12 cellular contexts compared by ENCODE assay signal in the genomic region with DNA sequence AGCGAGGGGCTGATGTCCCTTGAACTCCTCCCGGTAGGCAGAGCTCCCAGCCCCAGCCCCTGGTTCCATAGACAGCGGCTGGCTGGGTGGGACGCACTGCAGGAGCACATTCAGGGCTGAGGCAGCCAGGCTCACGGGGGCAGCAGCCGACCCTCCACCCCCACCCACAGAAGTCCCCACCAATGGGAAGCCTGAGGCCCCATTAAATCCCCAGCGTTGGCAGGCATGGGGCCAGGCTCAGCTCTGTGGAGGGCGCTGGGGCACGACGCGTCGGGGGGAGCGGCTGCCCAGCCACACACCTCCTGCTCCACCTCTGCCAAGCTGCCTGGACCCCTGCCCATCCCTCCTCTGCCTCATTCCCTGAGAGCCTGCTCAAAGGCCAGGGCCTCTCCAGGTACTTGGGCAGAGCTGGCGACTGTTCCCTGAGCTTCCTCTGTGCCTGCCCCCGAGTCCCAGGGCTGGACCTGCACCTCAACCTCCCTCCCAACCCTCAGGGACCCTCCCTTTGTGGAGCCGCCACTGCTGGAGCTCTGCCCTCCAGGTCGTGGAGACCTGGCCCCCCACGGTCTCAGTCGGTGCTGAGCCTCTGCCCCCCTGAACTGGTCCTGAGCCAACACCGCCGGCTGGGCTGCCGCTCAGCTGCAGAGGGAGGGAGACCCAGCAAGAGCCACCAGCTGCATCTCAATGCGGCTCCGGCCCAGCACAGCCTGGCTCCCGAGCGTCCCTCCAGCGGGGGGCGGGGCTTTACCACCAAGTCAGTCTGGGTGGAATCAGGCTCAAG. TPM values are rescaled to one million over a fixed set of nuclear protein-coding genes. Genes with fewer than 3 reads are reported as not detected.
DNase-seq lines count a peak whose midpoint lies in the region; ATAC-seq and TF ChIP-seq lines count a peak whose summit lies in the region.
"Had no signal": no experiment of that assay in that cellular context is flagged by ENCODE, and none has a peak within 500 bp of the region (broad histone marks: within the 10 kb centered on the region; RNA-seq: fewer than 3 reads in every experiment).

No MANE protein-coding gene starts in this region.

- no peak for TF ChIP-seq POLR2A in esophagus squamous epithelium (IDR thresholded peaks at IDR 0.05)

- TF ChIP-seq CTCF in RWPE2 (IDR thresholded peaks at IDR 0.05; ENCODE audit: poor library complexity, severe bottlenecking) (no peak), esophagus squamous epithelium (IDR thresholded peaks at IDR 0.05) (no peak), GM10248 (IDR thresholded peaks at IDR 0.05; ENCODE audit: control extremely low read depth, extremely low read depth, low read depth, missing control alignments) (no peak), GM13977 (IDR thresholded peaks at IDR 0.05; ENCODE audit: extremely low read depth, insufficient read depth, missing control alignments) (no peak)

- intact Hi-C loops in Right ventricle myocardium superior (cut with DNase I) (no loop called here), cardiac septum (cut with DNase I) (no loop called here), esophagus squamous epithelium (cut with DNase I) (no loop called here)

- H3K36me3 ChIP-seq in RWPE2 (ENCODE audit: low read depth) (no peaks in the 10 kb centered on the region), esophagus squamous epithelium (no peaks in the 10 kb centered on the region)

- H3K27ac ChIP-seq in RWPE2 (ENCODE audit: poor library complexity, severe bottlenecking) (no peak overlapping the region), esophagus squamous epithelium (no peak overlapping the region)

- H3K4me1 ChIP-seq in RWPE2 (ENCODE audit: insufficient read depth, poor library complexity, severe bottlenecking), result no peaks in the 10 kb centered on the region
- peaks cover 0 to 9% (median 0%) of the 10 kb centered on the region in 3 donors for H3K4me1 ChIP-seq in esophagus squamous epithelium

- CTCF ChIA-PET in GM10248 (lab: Yijun Ruan, JAX), result no interaction called here

- WGBS in esophagus squamous epithelium, 2 donors, result 17% methylated on average over 6 of the region's 28 CpGs; no CpG with 5 or more reads in 1 of the 2 donors

- ATAC-seq in Right ventricle myocardium superior (ENCODE audit: poor library complexity) (peak; percentile 83), RWPE2 (ENCODE audit: low read depth) (peak; percentile 14; the same call in 1 of the 3 replicates), HG02970 (IDR thresholded peaks at IDR 0.05; ENCODE audit: low FRiP score, unreplicated experiment) (no peak)

- DNase-seq in Right ventricle myocardium superior (peak; percentile 82), cardiac septum (ENCODE audit: low spot score) (no peak), RWPE2 (ENCODE audit: low spot score) (no peak), inferior parietal cortex (ENCODE audit: extremely low spot score) (peak; percentile 35), esophagus squamous epithelium (lab: John Stamatoyannopoulos, UW) (no peak), GM10248 (ENCODE audit: extremely low spot score) (no peak), GM13977 (ENCODE audit: low spot score) (no peak)
- DNase-seq: activated CD4-positive, alpha-beta T cell treated with anti-CD3 and anti-CD28 coated beads for 1 hour; GOT3; SW 1271 had no signal

- H3K27me3 ChIP-seq in RWPE2 (ENCODE audit: insufficient read depth, poor library complexity, severe bottlenecking) (peaks cover 4% of the 10 kb centered on the region), esophagus squamous epithelium (peaks cover 0 to 60% (median 0%) of the 10 kb centered on the region in 4 donors)

- POLR2A ChIA-PET in GM10248 (lab: Yijun Ruan, JAX), result no interaction called here

- H3K9me3 ChIP-seq in RWPE2 (ENCODE audit: severe bottlenecking) (no peaks in the 10 kb centered on the region), esophagus squamous epithelium (no peaks in the 10 kb centered on the region)

- no peak overlapping the region for H3K4me3 ChIP-seq in RWPE2 (ENCODE audit: severe bottlenecking)
- no peak overlapping the region for H3K4me3 ChIP-seq in esophagus squamous epithelium

- in situ Hi-C loops in GM13977 (cut with MboI; ENCODE audit: low pct_unique_long_range_greater_than_20kb, low sequenced_read_pairs, unreplicated experiment), result no loop called here

RNA-seq across cellular contexts. Expression of a gene that starts 9.1 kb away (rescaled TPM):
- total RNA-seq in Right ventricle myocardium superior (1.5 TPM), cardiac septum (0.16 TPM), esophagus squamous epithelium (not detected)
- total RNA-seq: epithelial cell of proximal tubule had no signal

RNA-seq across cellular contexts. Expression of a gene that starts 59.0 kb away (rescaled TPM):
- total RNA-seq in Right ventricle myocardium superior, result not detected
- total RNA-seq in cardiac septum, result 0.22 TPM
- not detected for total RNA-seq in esophagus squamous epithelium
- total RNA-seq: epithelial cell of proximal tubule had no signal

Comparison
In these comparisons a context has a peak if more than half of its experiments do, and no peak if none do; other contexts are left out.
1. DNase-seq: peak in Right ventricle myocardium superior (single experiment) and inferior parietal cortex (single experiment); none in cardiac septum (single experiment), RWPE2 (single experiment), esophagus squamous epithelium (single experiment), GM10248 (single experiment) and GM13977 (single experiment).